In the genomic region with DNA sequence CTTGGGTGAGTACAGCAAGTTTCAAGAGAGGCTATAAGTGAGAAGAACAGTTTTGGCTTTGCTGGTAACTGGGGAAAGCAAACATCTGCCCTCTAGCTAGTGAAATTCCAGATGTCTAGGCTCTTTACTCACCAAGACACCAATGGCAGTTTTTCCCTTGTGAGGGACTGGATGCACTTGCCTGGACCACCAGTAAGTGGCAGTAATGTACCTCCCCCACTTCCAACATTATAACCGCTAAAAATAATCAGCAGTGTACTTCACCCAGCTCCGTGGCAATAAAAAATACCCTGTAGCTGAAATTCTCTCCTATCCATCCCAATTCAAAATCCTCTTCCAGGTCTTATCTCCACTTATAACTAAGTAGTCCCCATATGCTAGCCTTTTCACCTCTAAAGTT, we compare ENCODE assay signal across 8 cellular contexts.
DNase-seq lines count a peak whose midpoint lies in the region; ATAC-seq, FAIRE-seq and TF ChIP-seq lines count a peak whose summit lies in the region.

No MANE protein-coding gene starts in this region.

- no peaks in the 10 kb centered on the region for H4K20me1 ChIP-seq in SK-N-SH (ENCODE audit: insufficient read depth)

- H2AFZ ChIP-seq in SK-N-SH (ENCODE audit: low read depth) = no peak overlapping the region

- peak; percentile 25 for DNase-seq in BJ (ENCODE audit: low read depth)
- DNase-seq in SK-N-SH = peak; percentile 27
- DNase-seq in fibroblast of the conjunctiva (ENCODE audit: low read depth) = peak; percentile 55
- no peak for DNase-seq in osteocyte (ENCODE audit: extremely low spot score, unreplicated experiment)
- DNase-seq in activated CD8-positive, alpha-beta memory T cell treated with anti-CD3 and anti-CD28 coated beads for 24 hours = no peak
- DNase-seq in GM12891 (ENCODE audit: insufficient read length, low spot score) = no peak

- no peak for TF ChIP-seq POLR2A in GM12891 (IDR thresholded peaks at IDR 0.05; ENCODE audit: low read depth, low read length)

- H3K36me3 Mint-ChIP-seq in osteocyte (ENCODE audit: unreplicated experiment) = no peaks in the 10 kb centered on the region

- POLR2A ChIA-PET in BJ (lab: Charles Lee) = no interaction called here
- POLR2A ChIA-PET in SK-N-SH (lab: Yijun Ruan, JAX) = no interaction called here

- peaks cover 12% of the 10 kb centered on the region for H3K4me1 Mint-ChIP-seq in osteocyte (ENCODE audit: unreplicated experiment)

- H3K4me3 ChIP-seq in BJ (ENCODE audit: low read depth, low read length) = no peak overlapping the region
- no peak overlapping the region for H3K4me3 ChIP-seq in SK-N-SH (ENCODE audit: low read depth in 2 of 2, low read length in 1 of 2)

- H3K36me3 ChIP-seq in BJ (ENCODE audit: control insufficient read depth, insufficient read depth, low read length) = no peaks in the 10 kb centered on the region
- H3K36me3 ChIP-seq in SK-N-SH (replicated peaks in 1 of 2; ENCODE audit: control insufficient read depth in 1 of 2, insufficient read depth in 2 of 2, low read length in 1 of 2) = no peaks in the 10 kb centered on the region

- no peaks in the 10 kb centered on the region for H3K9me2 ChIP-seq in SK-N-SH

- no peaks in the 10 kb centered on the region for H3K79me2 ChIP-seq in SK-N-SH (ENCODE audit: insufficient read depth)

- no peak for FAIRE-seq in GM12891 (lab: Jason Lieb, UNC)

- H3K9me3 ChIP-seq in SK-N-SH = no peaks in the 10 kb centered on the region

- 64% methylated on average over 2 of the region's 2 CpGs for WGBS in SK-N-SH (ENCODE audit: low lambda C conversion rate)

- peak; percentile 87 for TF ChIP-seq RAD21 in SK-N-SH (IDR thresholded peaks at IDR 0.05; ENCODE audit: low read length)

- peak; percentile 88 for TF ChIP-seq CTCF in BJ (IDR thresholded peaks at IDR 0.05; ENCODE audit: insufficient read depth, low read depth, low read length)
- TF ChIP-seq CTCF in SK-N-SH (IDR thresholded peaks at IDR 0.05) = peak; percentile 71
- TF ChIP-seq CTCF in osteocyte (IDR thresholded peaks at IDR 0.05) = peak; percentile 83

- CTCF ChIA-PET in BJ (lab: Yijun Ruan, JAX) (interaction anchor here (0.5 to 1.8 kb wide), 11 partner anchors 10 to 1490 kb away, joined by 3 to 9 read pairs (median 3); no protein-coding TSS in a partner anchor), SK-N-SH (lab: Yijun Ruan, JAX) (interaction anchor here (0.6 to 2.1 kb wide), 8 partner anchors 14 to 1092 kb away, joined by 3 to 8 read pairs (median 3); no protein-coding TSS in a partner anchor)

- H3K4me2 ChIP-seq in SK-N-SH = no peak overlapping the region

- H3K9ac ChIP-seq in SK-N-SH = no peak overlapping the region

- H3K9me3 Mint-ChIP-seq in osteocyte (ENCODE audit: unreplicated experiment) = no peaks in the 10 kb centered on the region

- H3K27me3 ChIP-seq in BJ (ENCODE audit: control insufficient read depth, insufficient read depth, low read length) (no peaks in the 10 kb centered on the region), SK-N-SH (ENCODE audit: insufficient read depth) (no peaks in the 10 kb centered on the region)

- no peak overlapping the region for H3K4me3 Mint-ChIP-seq in osteocyte (ENCODE audit: unreplicated experiment)

- H3K27ac ChIP-seq in SK-N-SH (ENCODE audit: low read depth in 2 of 2, low read length in 1 of 2) = no peak overlapping the region

- TF ChIP-seq EP300 in SK-N-SH (IDR thresholded peaks at IDR 0.05; ENCODE audit: borderline replicate concordance in 1 of 2, low read depth in 1 of 2, low read length in 1 of 2) = 0 out of 4 replicates have a peak, but pooled peaks of 1 of the 2 experiments have one; percentile 22

- no peaks in the 10 kb centered on the region; a peak in 1 of 4 replicates for H3K4me1 ChIP-seq in SK-N-SH (ENCODE audit: control insufficient read depth in 1 of 2, insufficient read depth in 2 of 2, low read depth in 1 of 2, low read length in 1 of 2)

- H3K27me3 Mint-ChIP-seq in osteocyte (ENCODE audit: unreplicated experiment) = no peaks in the 10 kb centered on the region

- no peak overlapping the region for H3K27ac Mint-ChIP-seq in osteocyte (ENCODE audit: unreplicated experiment)

- ATAC-seq in GM18511 (IDR thresholded peaks at IDR 0.05; ENCODE audit: unreplicated experiment) = peak; percentile 73
- peak; percentile 92 for ATAC-seq in HG03354 (IDR thresholded peaks at IDR 0.05; ENCODE audit: poor library complexity, severe bottlenecking, unreplicated experiment)

- no peaks in the 10 kb centered on the region for H3F3A ChIP-seq in SK-N-SH (replicated peaks; ENCODE audit: insufficient read depth)

TF ChIP-seq in SK-N-SH, 30 proteins besides CTCF, POLR2A, EP300 and RAD21:
- TF ChIP-seq, protein P1, sequence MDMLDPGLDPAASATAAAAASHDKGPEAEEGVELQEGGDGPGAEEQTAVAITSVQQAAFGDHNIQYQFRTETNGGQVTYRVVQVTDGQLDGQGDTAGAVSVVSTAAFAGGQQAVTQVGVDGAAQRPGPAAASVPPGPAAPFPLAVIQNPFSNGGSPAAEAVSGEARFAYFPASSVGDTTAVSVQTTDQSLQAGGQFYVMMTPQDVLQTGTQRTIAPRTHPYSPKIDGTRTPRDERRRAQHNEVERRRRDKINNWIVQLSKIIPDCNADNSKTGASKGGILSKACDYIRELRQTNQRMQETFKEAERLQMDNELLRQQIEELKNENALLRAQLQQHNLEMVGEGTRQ (IDR thresholded peaks at IDR 0.05; ENCODE audit: borderline replicate concordance, low read depth, low read length) = no peak
- TF ChIP-seq RCOR1 (IDR thresholded peaks at IDR 0.05; ENCODE audit: low read length) (no peak), MAX (IDR thresholded peaks at IDR 0.05; ENCODE audit: low read depth) (no peak), SMC3 (IDR thresholded peaks at IDR 0.05; ENCODE audit: low read depth, low read length) (peak; percentile 56)

TF ChIP-seq in GM12891, 5 proteins besides CTCF, POLR2A, EP300 and RAD21:
- TF ChIP-seq SPI1 (IDR thresholded peaks at IDR 0.05; ENCODE audit: low read depth, low read length) (no peak), TAF1 (IDR thresholded peaks at IDR 0.05; ENCODE audit: low read depth, low read length) (no peak), POLR2AphosphoS5 (IDR thresholded peaks at IDR 0.05; ENCODE audit: low read depth, low read length) (no peak), POU2F2 (IDR thresholded peaks at IDR 0.05; ENCODE audit: low read depth, low read length) (no peak), PAX5 (IDR thresholded peaks at IDR 0.05; ENCODE audit: insufficient read depth, low read length, severe bottlenecking) (no peak)

Comparison
In these comparisons a context has a peak if more than half of its experiments do, and no peak if none do; other contexts are left out.
1. DNase-seq: peak in BJ (single experiment), SK-N-SH (single experiment) and fibroblast of the conjunctiva (single experiment); none in osteocyte (single experiment), activated CD8-positive, alpha-beta memory T cell treated with anti-CD3 and anti-CD28 coated beads for 24 hours (single experiment) and GM12891 (single experiment).
2. Peak in every context shown above with its lines, with median percentiles within 50 percentile points of each other: CTCF ChIP-seq.